Comparison of ENCODE assay signal across 1 cellular context in genomic region chr9:75083188-75083976, GRCh38.
TF ChIP-seq lines count a peak whose summit lies in the region.

No MANE protein-coding gene starts in this region.

TF ChIP-seq in H1, 55 proteins besides CTCF, POLR2A, EP300 and RAD21:
- TF ChIP-seq BACH1 (IDR thresholded peaks at IDR 0.05; ENCODE audit: low read length) = no peak
- no peak for TF ChIP-seq CHD1 (IDR thresholded peaks at IDR 0.05; ENCODE audit: low read depth, low read length)
- TF ChIP-seq SAP30 (IDR thresholded peaks at IDR 0.05; ENCODE audit: insufficient read depth, insufficient replicate concordance, low read length) = no peak
- TF ChIP-seq MAX (IDR thresholded peaks at IDR 0.05) = 0 out of 2 replicates have a peak, but pooled peaks have one; percentile 51
- peak; percentile 90 for TF ChIP-seq TEAD4 (IDR thresholded peaks at IDR 0.05; ENCODE audit: low read depth, low read length)
- TF ChIP-seq USF2 (IDR thresholded peaks at IDR 0.05; ENCODE audit: low read length) = peak; percentile 69
- TF ChIP-seq RBBP5 (IDR thresholded peaks at IDR 0.05; ENCODE audit: borderline replicate concordance, low read depth, low read length) = no peak
- TF ChIP-seq CHD7 (IDR thresholded peaks at IDR 0.05; ENCODE audit: insufficient replicate concordance, low read length) = no peak
- TF ChIP-seq RNF2 (IDR thresholded peaks at IDR 0.05; ENCODE audit: borderline replicate concordance, low read depth, low read length, missing control alignments, poor library complexity, severe bottlenecking) = no peak
- TF ChIP-seq PHF8 (conservative IDR thresholded peaks at IDR 0.05; ENCODE audit: low read depth, low read length) = no peak
- peak; percentile 86 to 93; a peak in 3 of 4 replicates for TF ChIP-seq SIN3A (conservative IDR thresholded peaks at IDR 0.05 in 1 of 2, IDR thresholded peaks at IDR 0.05 in 1 of 2; ENCODE audit: low read depth in 1 of 2, low read length in 2 of 2)
- TF ChIP-seq ZNF274 (IDR thresholded peaks at IDR 0.05; ENCODE audit: borderline replicate concordance, extremely low read depth, low read length) = no peak
- no peak for TF ChIP-seq ASH2L (IDR thresholded peaks at IDR 0.05; ENCODE audit: low read length)
- no peak for TF ChIP-seq JUN (IDR thresholded peaks at IDR 0.05; ENCODE audit: low read depth, low read length)
- no peak for TF ChIP-seq CREB1 (IDR thresholded peaks at IDR 0.05)
TF ChIP-seq in H1: peak in this region for 4.
